Comparison of ENCODE assay signal across 14 cellular contexts in genomic region chr6:3261518-3261820, GRCh38. TPM values are rescaled to one million over a fixed set of nuclear protein-coding genes. Genes with fewer than 3 reads are reported as not detected.
DNase-seq lines count a peak whose midpoint lies in the region; ATAC-seq and TF ChIP-seq lines count a peak whose summit lies in the region.
"Had no signal": no experiment of that assay in that cellular context is flagged by ENCODE, and none has a peak within 500 bp of the region (broad histone marks: within the 10 kb centered on the region; RNA-seq: fewer than 3 reads in every experiment).

No MANE protein-coding gene starts in this region.

- H3K4me3 ChIP-seq in NB4 (ENCODE audit: low read depth, low read length) = peak overlapping the region; percentile 16
- H3K4me3 ChIP-seq: SJSA1, thoracic aorta had no signal

- peaks cover 66% of the 10 kb centered on the region for H3K36me3 Mint-ChIP-seq in activated T-cell treated with anti-CD3 and anti-CD28 coated beads, Interleukin-2, amount 50 U/mL, for 24 hours (ENCODE audit: low read depth)
- H3K36me3 Mint-ChIP-seq in brain = peaks cover 23% of the 10 kb centered on the region
- peaks cover under 1% of the 10 kb centered on the region for H3K36me3 Mint-ChIP-seq in progenitor cell of endocrine pancreas (ENCODE audit: insufficient read depth)

- H3K27me3 Mint-ChIP-seq in activated T-cell treated with anti-CD3 and anti-CD28 coated beads, Interleukin-2, amount 50 U/mL, for 24 hours = peaks cover 3% of the 10 kb centered on the region
- peaks cover 14% of the 10 kb centered on the region for H3K27me3 Mint-ChIP-seq in brain
- peaks cover 11% of the 10 kb centered on the region for H3K27me3 Mint-ChIP-seq in progenitor cell of endocrine pancreas

- DNase-seq in activated T-cell treated with anti-CD3 and anti-CD28 coated beads, Interleukin-2, amount 50 U/mL, for 24 hours = no peak
- no peak for DNase-seq in activated T-cell treated with anti-CD3 and anti-CD28 coated beads for 4 hours
- no peak for DNase-seq in NB4 (ENCODE audit: low read depth)
- no peak for DNase-seq in progenitor cell of endocrine pancreas (ENCODE audit: low spot score, unreplicated experiment)
- no peak for DNase-seq in islet precursor cell
- DNase-seq: erythroblast, NCI-H146, NCI-H226, retina had no signal

- H3K27ac Mint-ChIP-seq in activated T-cell treated with anti-CD3 and anti-CD28 coated beads, Interleukin-2, amount 50 U/mL, for 24 hours = peak overlapping the region; percentile 80
- H3K27ac Mint-ChIP-seq in brain = peak overlapping the region in 4 of 5 experiments; percentile 24 to 82 (median 68)
- H3K27ac Mint-ChIP-seq in progenitor cell of endocrine pancreas = no peak overlapping the region

- no peak for TF ChIP-seq POLR2A in NB4 (IDR thresholded peaks at IDR 0.05; ENCODE audit: extremely low read depth, insufficient read length)

- no peak for TF ChIP-seq CTCF in NB4 (IDR thresholded peaks at IDR 0.05; ENCODE audit: low read depth, low read length)
- TF ChIP-seq CTCF in brain (conservative IDR thresholded peaks at IDR 0.05) = no peak
- no peak for TF ChIP-seq CTCF in progenitor cell of endocrine pancreas (IDR thresholded peaks at IDR 0.05; ENCODE audit: unreplicated experiment)

- H3K4me1 Mint-ChIP-seq in activated T-cell treated with anti-CD3 and anti-CD28 coated beads, Interleukin-2, amount 50 U/mL, for 24 hours (ENCODE audit: low read depth) = peaks cover 46% of the 10 kb centered on the region
- peaks cover 70% of the 10 kb centered on the region for H3K4me1 Mint-ChIP-seq in brain
- H3K4me1 Mint-ChIP-seq in progenitor cell of endocrine pancreas (ENCODE audit: low read depth) = peaks cover 8% of the 10 kb centered on the region

- ATAC-seq in GM21786 (IDR thresholded peaks at IDR 0.05; ENCODE audit: unreplicated experiment) (no peak), HG02610 (IDR thresholded peaks at IDR 0.05; ENCODE audit: unreplicated experiment) (no peak)

- H3K4me3 Mint-ChIP-seq in activated T-cell treated with anti-CD3 and anti-CD28 coated beads, Interleukin-2, amount 50 U/mL, for 24 hours = peak overlapping the region; percentile 99
- H3K4me3 Mint-ChIP-seq in brain (peak overlapping the region; percentile 65 to 96 (median 92)), progenitor cell of endocrine pancreas (ENCODE audit: low read depth) (peak overlapping the region; percentile 50)

- H3K9me3 Mint-ChIP-seq in activated T-cell treated with anti-CD3 and anti-CD28 coated beads, Interleukin-2, amount 50 U/mL, for 24 hours = no peaks in the 10 kb centered on the region
- peaks cover 0 to 5% (median 0%) of the 10 kb centered on the region in 5 experiments for H3K9me3 Mint-ChIP-seq in brain
- H3K9me3 Mint-ChIP-seq in progenitor cell of endocrine pancreas (ENCODE audit: low read depth) = no peaks in the 10 kb centered on the region

RNA-seq across cellular contexts. Expression of gene PSMG4, which starts 2.7 kb away (rescaled TPM):
- 20.5 TPM for polyA plus RNA-seq in brain (ENCODE audit: insufficient read depth, low read depth, low replicate concordance)
- 17.7 and 18.9 TPM in 2 replicates for total RNA-seq in progenitor cell of endocrine pancreas

RNA-seq across cellular contexts. Expression of gene TUBB2B, which starts 34.0 kb away (rescaled TPM):
- polyA plus RNA-seq in brain (ENCODE audit: insufficient read depth, low read depth, low replicate concordance) = 1,989 TPM
- total RNA-seq in progenitor cell of endocrine pancreas = 268 and 276 TPM in 2 replicates
